ENCODE assay signal across 10 cellular contexts in the genomic region with DNA sequence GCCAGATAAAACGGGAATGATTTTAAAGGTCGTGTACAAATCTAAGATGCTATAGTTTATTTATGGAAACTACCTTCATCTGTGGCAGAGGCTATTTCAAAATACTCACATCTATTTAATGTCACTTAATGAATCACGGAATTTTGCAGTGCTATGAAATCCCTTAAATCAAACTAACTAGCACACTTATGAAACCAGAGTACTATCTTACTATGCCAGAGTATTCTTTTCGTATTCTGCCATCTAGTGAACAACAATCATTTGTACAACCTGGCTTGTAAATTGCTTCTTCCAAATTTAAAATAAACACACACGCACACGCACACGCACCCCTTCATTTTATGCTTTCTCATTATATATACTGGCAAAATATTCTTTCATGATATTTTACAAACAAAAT.
DNase-seq lines count a peak whose midpoint lies in the region; ATAC-seq and TF ChIP-seq lines count a peak whose summit lies in the region.
"Had no signal": no experiment of that assay in that cellular context is flagged by ENCODE, and none has a peak within 500 bp of the region (broad histone marks: within the 10 kb centered on the region; RNA-seq: fewer than 3 reads in every experiment).

No MANE protein-coding gene starts in this region.

- H3K36me3 Mint-ChIP-seq in immature natural killer cell = no peaks in the 10 kb centered on the region
- H3K36me3 Mint-ChIP-seq: activated naive CD8-positive, alpha-beta T cell treated with anti-CD3 and anti-CD28 coated beads, Interleukin-2, amount 10 ng/mL, durations not matched to agents 7 days and 5 days had no signal

- no peaks in the 10 kb centered on the region for H3K27me3 Mint-ChIP-seq in immature natural killer cell (ENCODE audit: low read depth in 3 of 3)
- H3K27me3 Mint-ChIP-seq: activated naive CD8-positive, alpha-beta T cell treated with anti-CD3 and anti-CD28 coated beads, Interleukin-2, amount 10 ng/mL, durations not matched to agents 7 days and 5 days; B cell had no signal

- H3K4me1 Mint-ChIP-seq in immature natural killer cell = no peaks in the 10 kb centered on the region
- H3K4me1 Mint-ChIP-seq: activated naive CD8-positive, alpha-beta T cell treated with anti-CD3 and anti-CD28 coated beads, Interleukin-2, amount 10 ng/mL, durations not matched to agents 7 days and 5 days; B cell had no signal

- H3K4me3 Mint-ChIP-seq in immature natural killer cell = no peak overlapping the region
- H3K4me3 Mint-ChIP-seq: activated naive CD8-positive, alpha-beta T cell treated with anti-CD3 and anti-CD28 coated beads, Interleukin-2, amount 10 ng/mL, durations not matched to agents 7 days and 5 days; B cell had no signal

- peak; percentile 3 for DNase-seq in NCI-H1092 treated with DMSO at 0.1 percent for 48 hours (lab: John Stamatoyannopoulos, UW)
- no peak for DNase-seq in NCI-H1092 (lab: John Stamatoyannopoulos, UW)
- DNase-seq in RKO (ENCODE audit: low spot score) = peak; percentile 55
- DNase-seq in foreskin fibroblast = peak; percentile 34 to 71
- DNase-seq in superior temporal gyrus (ENCODE audit: extremely low spot score) = peak; percentile 73
- DNase-seq in iPS-NIHi7 (ENCODE audit: extremely low spot score) = no peak
- DNase-seq in immature natural killer cell = no peak
- DNase-seq: activated naive CD8-positive, alpha-beta T cell treated with anti-CD3 and anti-CD28 coated beads, Interleukin-2, amount 10 ng/mL, durations not matched to agents 7 days and 5 days had no signal

- peaks cover 3 to 34% (median 14%) of the 10 kb centered on the region in 6 donors for H3K9me3 Mint-ChIP-seq in immature natural killer cell

- no peak for ATAC-seq in GM19455 (IDR thresholded peaks at IDR 0.05; ENCODE audit: unreplicated experiment)

- no peak overlapping the region for H3K27ac Mint-ChIP-seq in immature natural killer cell
- H3K27ac Mint-ChIP-seq: activated naive CD8-positive, alpha-beta T cell treated with anti-CD3 and anti-CD28 coated beads, Interleukin-2, amount 10 ng/mL, durations not matched to agents 7 days and 5 days; B cell had no signal

- peak; percentile 36 for TF ChIP-seq CTCF in foreskin fibroblast (IDR thresholded peaks at IDR 0.05; ENCODE audit: low read depth, low read length)

- peak overlapping the region; percentile 10 to 37 for H3K4me3 ChIP-seq in foreskin fibroblast (ENCODE audit: low read depth in 1 of 2, low read length in 2 of 2)

Comparison
In these comparisons a context has a peak if more than half of its experiments do, and no peak if none do; other contexts are left out.
1. DNase-seq: peak in NCI-H1092 treated with DMSO at 0.1 percent for 48 hours (single experiment), RKO (single experiment), foreskin fibroblast (2 of 2) and superior temporal gyrus (single experiment); none in NCI-H1092 (single experiment), iPS-NIHi7 (single experiment) and immature natural killer cell (0 of 3).